ENCODE assay signal across 27 cellular contexts in genomic region chr5:44336708-44337107, GRCh38. TPM values are rescaled to one million over a fixed set of nuclear protein-coding genes. Genes with fewer than 3 reads are reported as not detected.
DNase-seq lines count a peak whose midpoint lies in the region; ATAC-seq lines count a peak whose summit lies in the region.
"Had no signal": no experiment of that assay in that cellular context is flagged by ENCODE, and none has a peak within 500 bp of the region (broad histone marks: within the 10 kb centered on the region; RNA-seq: fewer than 3 reads in every experiment).

No MANE protein-coding gene starts in this region.

- H4K91ac ChIP-seq in trophoblast cell (ENCODE audit: low read depth, low read length): no peak overlapping the region

- no peak overlapping the region for H2AFZ ChIP-seq in trophoblast cell (ENCODE audit: insufficient read depth, low read length, poor library complexity)

- H3K27me3 ChIP-seq in MG63: no peaks in the 10 kb centered on the region
- no peaks in the 10 kb centered on the region for H3K27me3 ChIP-seq in trophoblast cell (ENCODE audit: insufficient read depth, low read length)
- H3K27me3 ChIP-seq: esophagus squamous epithelium, pancreas, right lobe of liver, tibial artery had no signal

- no peaks in the 10 kb centered on the region for H3K79me2 ChIP-seq in trophoblast cell (ENCODE audit: control insufficient read depth, insufficient read depth, low read length, poor library complexity)

- no peak overlapping the region for H3K23ac ChIP-seq in trophoblast cell (ENCODE audit: low read length)

- DNase-seq in Kasumi-1 (lab: John Stamatoyannopoulos, UW) (peak; percentile 87 to 89), SKM-1 treated with dmso at 0.1 percent for 144 hours (lab: John Stamatoyannopoulos, UW; ENCODE audit: unreplicated experiment) (peak; percentile 74), MG63 (no peak), GDM1 (lab: John Stamatoyannopoulos, UW) (no peak), trophoblast cell (no peak)
- DNase-seq: activated CD4-positive, alpha-beta memory T cell treated with anti-CD3 and anti-CD28 coated beads for 36 hours; activated T-cell treated with anti-CD3 and anti-CD28 coated beads, Interleukin-2, amount 50 U/mL, for 48 hours; effector memory CD8-positive, alpha-beta T cell; esophagus squamous epithelium; left cardiac atrium; mesenchymal stem cell; natural killer cell; NCI-H1105 treated with DMSO at 0.1 percent for 48 hours; NCI-H2081 treated with DMSO at 0.1 percent for 48 hours; NCI-H446 treated with DMSO at 0.1 percent for 48 hours; pancreas; right lobe of liver; stimulated activated CD4-positive, alpha-beta T cell treated with anti-CD3 and anti-CD28 coated beads, Interleukin-15, amount 100 ng/mL, for 24 hours; stimulated activated naive CD4-positive, alpha-beta T cell; tibial artery had no signal

- no peak overlapping the region for H2BK12ac ChIP-seq in trophoblast cell (ENCODE audit: low read length)

- H3K9ac ChIP-seq in trophoblast cell (ENCODE audit: low read length): no peak overlapping the region

- H3K4me1 ChIP-seq in trophoblast cell (ENCODE audit: control insufficient read depth in 1 of 2, insufficient read depth in 2 of 2, low read length in 2 of 2): no peaks in the 10 kb centered on the region
- H3K4me1 ChIP-seq: esophagus squamous epithelium, right lobe of liver had no signal

- no peak overlapping the region for H3K18ac ChIP-seq in trophoblast cell (ENCODE audit: low read length)

- H2BK5ac ChIP-seq in trophoblast cell (ENCODE audit: low read depth, low read length, poor library complexity): no peak overlapping the region

- H3K4ac ChIP-seq in trophoblast cell (ENCODE audit: low read depth, low read length): no peak overlapping the region

- H3K14ac ChIP-seq in trophoblast cell (ENCODE audit: low read length): no peak overlapping the region

- H3K4me2 ChIP-seq in trophoblast cell (ENCODE audit: low read length): no peak overlapping the region

- no peak overlapping the region for H3K4me3 ChIP-seq in MG63
- no peak overlapping the region for H3K4me3 ChIP-seq in trophoblast cell (ENCODE audit: low read depth, low read length)
- H3K4me3 ChIP-seq: esophagus squamous epithelium, pancreas, right lobe of liver, tibial artery had no signal

- no peak overlapping the region for H2AK5ac ChIP-seq in trophoblast cell (ENCODE audit: low read length)

- no peaks in the 10 kb centered on the region for H3K79me1 ChIP-seq in trophoblast cell (ENCODE audit: low read length)

- H4K12ac ChIP-seq in trophoblast cell (ENCODE audit: low read depth, low read length): no peak overlapping the region

- ATAC-seq in GM18868 (IDR thresholded peaks at IDR 0.05; ENCODE audit: unreplicated experiment) (peak; percentile 73), HG02852 (IDR thresholded peaks at IDR 0.05; ENCODE audit: unreplicated experiment) (peak; percentile 70), GM21528 (IDR thresholded peaks at IDR 0.05; ENCODE audit: low FRiP score, unreplicated experiment) (no peak)
- ATAC-seq: effector memory CD8-positive, alpha-beta T cell; left cardiac atrium; natural killer cell; pancreas; right lobe of liver; WTC11 had no signal

- H2BK120ac ChIP-seq in trophoblast cell (ENCODE audit: insufficient read depth, low read length, poor library complexity): no peak overlapping the region

- no CpG with 5 or more reads among the region's 2 CpGs for WGBS in trophoblast cell (ENCODE audit: extremely low coverage, insufficient coverage, insufficient read length)

- no peak overlapping the region for H4K8ac ChIP-seq in trophoblast cell (ENCODE audit: low read depth, low read length)

- no peaks in the 10 kb centered on the region for H3K9me3 ChIP-seq in MG63
- no peaks in the 10 kb centered on the region for H3K9me3 ChIP-seq in trophoblast cell (ENCODE audit: insufficient read depth, low read depth, low read length)
- H3K9me3 ChIP-seq: esophagus squamous epithelium, pancreas, right lobe of liver, tibial artery had no signal

- H3K36me3 ChIP-seq in MG63: no peaks in the 10 kb centered on the region
- no peaks in the 10 kb centered on the region for H3K36me3 ChIP-seq in trophoblast cell (ENCODE audit: control insufficient read depth in 1 of 2, insufficient read depth in 2 of 2, low read length in 2 of 2)
- H3K36me3 ChIP-seq: esophagus squamous epithelium, pancreas, right lobe of liver, tibial artery had no signal

- H3K27ac ChIP-seq in trophoblast cell (ENCODE audit: low read depth, low read length): no peak overlapping the region
- H3K27ac ChIP-seq: esophagus squamous epithelium, pancreas, right lobe of liver, tibial artery had no signal

RNA-seq across cellular contexts. Expression of gene FGF10, which starts 52.5 kb away (rescaled TPM):
- total RNA-seq in MG63 (2014; rRNA removed; shearing (Covaris generic); ENCODE audit: low replicate concordance): not detected in 2 replicates
- 0.19 TPM in 2 replicates for polyA plus RNA-seq in trophoblast cell (2013)
- total RNA-seq: activated CD4-positive, alpha-beta memory T cell treated with anti-CD3 and anti-CD28 coated beads for 36 hours; natural killer cell; T-helper 1 cell treated with Interleukin-12 subunit alpha and Interleukin-12 subunit beta and Interleukin-4 antibody, amounts not matched to agents 30 ng/mL and 1 ng/mL, for 36 hours had no signal
- polyA plus RNA-seq: CD14-positive monocyte, IgD-negative memory B cell had no signal

Comparison
In these comparisons a context has a peak if more than half of its experiments do, and no peak if none do; other contexts are left out.
1. DNase-seq: peak in Kasumi-1 (2 of 2) and SKM-1 treated with dmso at 0.1 percent for 144 hours (single experiment); none in MG63 (single experiment), GDM1 (single experiment) and trophoblast cell (0 of 2).